ENCODE assay signal across 8 cellular contexts in the genomic region with DNA sequence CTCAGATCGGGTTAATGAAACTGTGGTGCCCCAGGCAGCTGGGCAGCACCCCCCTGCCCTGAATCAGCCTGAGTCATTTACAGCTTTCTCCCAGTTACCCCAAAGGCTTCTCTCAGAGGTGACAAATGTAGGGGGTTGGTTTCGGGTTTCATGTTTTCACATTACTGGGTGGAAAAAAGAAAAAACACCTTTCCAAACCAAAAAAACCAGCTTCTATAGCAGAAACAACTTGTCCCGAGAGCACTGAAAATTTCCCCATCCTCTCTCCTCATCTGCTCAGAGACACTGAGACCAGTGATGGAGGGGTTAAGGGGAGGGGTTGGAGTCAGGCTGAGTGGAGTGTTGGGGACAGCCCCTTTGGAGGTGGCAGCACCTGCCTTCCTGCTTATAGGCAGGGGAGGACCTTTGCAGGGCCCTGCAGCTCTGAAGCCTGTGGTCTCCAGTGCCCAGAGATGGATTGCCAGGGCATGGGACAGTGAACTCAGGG. TPM values are rescaled to one million over a fixed set of nuclear protein-coding genes. Genes with fewer than 3 reads are reported as not detected.
DNase-seq lines count a peak whose midpoint lies in the region; ATAC-seq and TF ChIP-seq lines count a peak whose summit lies in the region.

No MANE protein-coding gene starts in this region.

- no peaks in the 10 kb centered on the region for H3K9me3 Mint-ChIP-seq in activated T-cell treated with anti-CD3 and anti-CD28 coated beads, Interleukin-2, amount 50 U/mL, for 4 hours

- peaks cover 14% of the 10 kb centered on the region for H3K36me3 Mint-ChIP-seq in activated T-cell treated with anti-CD3 and anti-CD28 coated beads, Interleukin-2, amount 50 U/mL, for 4 hours (ENCODE audit: insufficient read depth)

- no peaks in the 10 kb centered on the region for H3K27me3 Mint-ChIP-seq in activated T-cell treated with anti-CD3 and anti-CD28 coated beads, Interleukin-2, amount 50 U/mL, for 4 hours (ENCODE audit: low read depth)

- ATAC-seq in GM19372 (IDR thresholded peaks at IDR 0.05; ENCODE audit: low read depth, unreplicated experiment) (peak; percentile 77), HG03159 (IDR thresholded peaks at IDR 0.05; ENCODE audit: unreplicated experiment) (peak; percentile 58)
- ATAC-seq in activated T-cell treated with anti-CD3 and anti-CD28 coated beads, Interleukin-2, amount 50 U/mL, for 4 hours, result peak; percentile 80 to 84

- peak; percentile 98 for DNase-seq in DMS 273 treated with DMSO at 0.1 percent for 48 hours (lab: John Stamatoyannopoulos, UW)
- no peak for DNase-seq in activated T-cell treated with anti-CD3 and anti-CD28 coated beads, Interleukin-2, amount 50 U/mL, for 4 hours
- DNase-seq in stimulated activated CD4-positive, alpha-beta T cell treated with anti-CD3 and anti-CD28 coated beads, Interleukin-15, amount 100 ng/mL, for 24 hours, result peak; percentile 89
- no peak for DNase-seq in erythroblast (lab: John Stamatoyannopoulos, UW)
- no peak for DNase-seq in amniotic stem cell (lab: John Stamatoyannopoulos, UW)
- DNase-seq in lower leg skin (ENCODE audit: low spot score in 2 of 2), result no peak

- H3K4me1 Mint-ChIP-seq in activated T-cell treated with anti-CD3 and anti-CD28 coated beads, Interleukin-2, amount 50 U/mL, for 4 hours (ENCODE audit: low read depth), result peaks cover 52% of the 10 kb centered on the region

- no peak overlapping the region for H3K4me3 ChIP-seq in lower leg skin (ENCODE audit: low read depth, poor library complexity, severe bottlenecking)

- intact Hi-C loops in lower leg skin (cut with DNase I; ENCODE audit: low total_unique reads), result loop anchor here (10.0 kb wide), 1 partner anchor 807 kb away; no protein-coding TSS in a partner anchor

- WGBS in lower leg skin, 2 donors, result 39 to 53% methylated on average over 3 of the region's 3 CpGs

- TF ChIP-seq CTCF in lower leg skin (IDR thresholded peaks at IDR 0.05), result no peak

- TF ChIP-seq POLR2A in erythroblast (IDR thresholded peaks at IDR 0.05; ENCODE audit: low read length), result no peak
- no peak for TF ChIP-seq POLR2A in lower leg skin (IDR thresholded peaks at IDR 0.05)

- H3K4me3 Mint-ChIP-seq in activated T-cell treated with anti-CD3 and anti-CD28 coated beads, Interleukin-2, amount 50 U/mL, for 4 hours, result peak overlapping the region; percentile 70

RNA-seq across cellular contexts. Expression of a gene that starts 15.6 kb away (rescaled TPM):
- total RNA-seq in activated T-cell treated with anti-CD3 and anti-CD28 coated beads, Interleukin-2, amount 50 U/mL, for 4 hours, result 100 to 1,000 TPM; 103 to 105 (median 104) TPM
- 10 to 100 TPM; 34.6 to 49.8 (median 37.9) TPM for total RNA-seq in lower leg skin

RNA-seq across cellular contexts. Expression of a gene that starts 18.4 kb away (rescaled TPM):
- total RNA-seq in activated T-cell treated with anti-CD3 and anti-CD28 coated beads, Interleukin-2, amount 50 U/mL, for 4 hours, result 1 to 10 TPM in 2 of 3 donors, under 1 TPM in 1; 0.91 to 1.3 (median 1.0) TPM
- 10 to 100 TPM; 19.1 to 53.3 (median 35.4) TPM for total RNA-seq in lower leg skin

RNA-seq across cellular contexts. Expression of a gene that starts 22.8 kb away (rescaled TPM):
- 10 to 100 TPM; 15.9 to 33.8 (median 26.9) TPM for total RNA-seq in activated T-cell treated with anti-CD3 and anti-CD28 coated beads, Interleukin-2, amount 50 U/mL, for 4 hours
- 10 to 100 TPM; 20.1 to 25.8 (median 21.9) TPM for total RNA-seq in lower leg skin

RNA-seq across cellular contexts. Expression of a gene that starts 38.3 kb away (rescaled TPM):
- 100 to 1,000 TPM; 130 to 133 (median 130) TPM for total RNA-seq in activated T-cell treated with anti-CD3 and anti-CD28 coated beads, Interleukin-2, amount 50 U/mL, for 4 hours
- total RNA-seq in lower leg skin, result 10 to 100 TPM; 33.6 to 68.9 (median 36.9) TPM

Comparison
In these comparisons a context has a peak if more than half of its experiments do, and no peak if none do; other contexts are left out.
1. DNase-seq: peak in DMS 273 treated with DMSO at 0.1 percent for 48 hours (single experiment) and stimulated activated CD4-positive, alpha-beta T cell treated with anti-CD3 and anti-CD28 coated beads, Interleukin-15, amount 100 ng/mL, for 24 hours (single experiment); none in activated T-cell treated with anti-CD3 and anti-CD28 coated beads, Interleukin-2, amount 50 U/mL, for 4 hours (single experiment), erythroblast (0 of 2), amniotic stem cell (single experiment) and lower leg skin (0 of 2).
2. RNA of a gene that starts 18.4 kb away (total RNA-seq): 19.1 to 53.3 TPM in lower leg skin; 0.91 to 1.3 TPM in activated T-cell treated with anti-CD3 and anti-CD28 coated beads, Interleukin-2, amount 50 U/mL, for 4 hours; every median in the first group is over 4 times any median in the second.
3. Peak in every context shown above with its lines, with median percentiles within 50 percentile points of each other: ATAC-seq.